In genomic region chr9:38338359-38339014, GRCh38 we compare ENCODE assay signal across 17 cellular contexts. TPM values are rescaled to one million over a fixed set of nuclear protein-coding genes. Genes with fewer than 3 reads are reported as not detected.
DNase-seq lines count a peak whose midpoint lies in the region; ATAC-seq and TF ChIP-seq lines count a peak whose summit lies in the region.
"Had no signal": no experiment of that assay in that cellular context is flagged by ENCODE, and none has a peak within 500 bp of the region (broad histone marks: within the 10 kb centered on the region; RNA-seq: fewer than 3 reads in every experiment).

No MANE protein-coding gene starts in this region.

- H2AK5ac ChIP-seq in mesenchymal stem cell (ENCODE audit: low read length, severe bottlenecking) = peak overlapping the region; percentile 74

- H3K27me3 Mint-ChIP-seq in activated CD8-positive, alpha-beta memory T cell treated with anti-CD3 and anti-CD28 coated beads, Interleukin-2, amount 10 ng/mL, durations not matched to agents 7 days and 5 days = peaks cover 25% of the 10 kb centered on the region

- CTCF ChIA-PET in activated CD8-positive, alpha-beta memory T cell treated with anti-CD3 and anti-CD28 coated beads, Interleukin-2, amount 10 ng/mL, durations not matched to agents 7 days and 5 days (lab: Charles Lee) = no interaction called here

- H2BK12ac ChIP-seq in mesenchymal stem cell (ENCODE audit: low read length in 2 of 2) = no peak overlapping the region

- no peak overlapping the region for H3K23ac ChIP-seq in mesenchymal stem cell (ENCODE audit: low read length in 2 of 2)

- H3K14ac ChIP-seq in mesenchymal stem cell (ENCODE audit: low read length in 2 of 2) = no peak overlapping the region

- H3K36me3 ChIP-seq in mesenchymal stem cell (ENCODE audit: control insufficient read depth in 1 of 2, insufficient read depth in 2 of 2, low read depth in 1 of 2, low read length in 2 of 2) (no peaks in the 10 kb centered on the region), right atrium auricular region (no peaks in the 10 kb centered on the region)
- H3K36me3 ChIP-seq: MG63 had no signal

- peaks cover 18% of the 10 kb centered on the region for H3K4me1 Mint-ChIP-seq in activated CD8-positive, alpha-beta memory T cell treated with anti-CD3 and anti-CD28 coated beads, Interleukin-2, amount 10 ng/mL, durations not matched to agents 7 days and 5 days
- H3K4me1 Mint-ChIP-seq: CD4-positive, alpha-beta memory T cell had no signal

- WGBS in mesenchymal stem cell = 89% methylated on average over 4 of the region's 4 CpGs

- H4K91ac ChIP-seq in mesenchymal stem cell (ENCODE audit: low read length) = no peak overlapping the region

- TF ChIP-seq CTCF in right atrium auricular region (IDR thresholded peaks at IDR 0.05) = no peak

- no peak overlapping the region for H3K4ac ChIP-seq in mesenchymal stem cell (ENCODE audit: low read depth in 1 of 2, low read length in 2 of 2)

- H3K9ac ChIP-seq in mesenchymal stem cell (ENCODE audit: low read length) = no peak overlapping the region

- no peak overlapping the region for H2BK5ac ChIP-seq in mesenchymal stem cell (ENCODE audit: low read depth, low read length, poor library complexity, severe bottlenecking)

- no peak overlapping the region for H3K18ac ChIP-seq in mesenchymal stem cell (ENCODE audit: low read depth in 1 of 2, low read length in 2 of 2)

- no peaks in the 10 kb centered on the region for H3K36me3 Mint-ChIP-seq in activated CD8-positive, alpha-beta memory T cell treated with anti-CD3 and anti-CD28 coated beads, Interleukin-2, amount 10 ng/mL, durations not matched to agents 7 days and 5 days
- H3K36me3 Mint-ChIP-seq: CD4-positive, alpha-beta memory T cell had no signal

- H2BK120ac ChIP-seq in mesenchymal stem cell (ENCODE audit: low read depth, low read length) = no peak overlapping the region

- peak overlapping the region; percentile 11 for H3K27ac ChIP-seq in mesenchymal stem cell (ENCODE audit: low read length, poor library complexity, severe bottlenecking)
- H3K27ac ChIP-seq in right atrium auricular region = no peak overlapping the region
- H3K27ac ChIP-seq in substantia nigra (ENCODE audit: low read depth, low read length, poor library complexity, severe bottlenecking) = no peak overlapping the region

- ATAC-seq in activated CD8-positive, alpha-beta memory T cell treated with anti-CD3 and anti-CD28 coated beads, Interleukin-2, amount 10 ng/mL, durations not matched to agents 7 days and 5 days = no peak
- ATAC-seq: PC-3 had no signal

- H3K79me1 ChIP-seq in mesenchymal stem cell (replicated peaks; ENCODE audit: low read length, poor library complexity, severe bottlenecking) = no peaks in the 10 kb centered on the region

- H3K4me1 ChIP-seq in mesenchymal stem cell (ENCODE audit: control insufficient read depth, insufficient read depth, low read depth, low read length) (peaks cover 16% of the 10 kb centered on the region), right atrium auricular region (peaks cover 0 to 8% of the 10 kb centered on the region in 2 donors)

- no peak overlapping the region for H2BK15ac ChIP-seq in mesenchymal stem cell (ENCODE audit: low read depth, poor library complexity, severe bottlenecking)

- H3K27me3 ChIP-seq in mesenchymal stem cell (ENCODE audit: control insufficient read depth in 1 of 2, insufficient read depth in 1 of 2, low read length in 2 of 2) = peaks cover 0 to 41% of the 10 kb centered on the region in 2 experiments
- H3K27me3 ChIP-seq in right atrium auricular region = no peaks in the 10 kb centered on the region

- H3K4me3 Mint-ChIP-seq in activated CD8-positive, alpha-beta memory T cell treated with anti-CD3 and anti-CD28 coated beads, Interleukin-2, amount 10 ng/mL, durations not matched to agents 7 days and 5 days = no peak overlapping the region
- H3K4me3 Mint-ChIP-seq: CD4-positive, alpha-beta memory T cell; H9 had no signal

- DNase-seq in activated CD8-positive, alpha-beta memory T cell treated with anti-CD3 and anti-CD28 coated beads, Interleukin-2, amount 10 ng/mL, durations not matched to agents 7 days and 5 days = peak; percentile 5
- no peak for DNase-seq in activated CD8-positive, alpha-beta memory T cell treated with anti-CD3 and anti-CD28 coated beads, Interleukin-2, amount 50 U/mL, for 48 hours
- DNase-seq in astrocyte of the hippocampus (ENCODE audit: low read depth, low spot score) (peak; percentile 48), mesenchymal stem cell (no peak), ureter (ENCODE audit: low spot score) (peak; percentile 5), medulla oblongata (ENCODE audit: extremely low spot score) (no peak), right atrium auricular region (ENCODE audit: low spot score) (no peak), substantia nigra (lab: John Stamatoyannopoulos, UW) (no peak)
- DNase-seq: CD4-positive, alpha-beta memory T cell; DMS79; H9; Karpas-422; NCI-H1092 treated with DMSO at 0.1 percent for 48 hours; NCI-H187; NCI-H345 had no signal

- no peak overlapping the region for H3K27ac Mint-ChIP-seq in activated CD8-positive, alpha-beta memory T cell treated with anti-CD3 and anti-CD28 coated beads, Interleukin-2, amount 10 ng/mL, durations not matched to agents 7 days and 5 days
- H3K27ac Mint-ChIP-seq: CD4-positive, alpha-beta memory T cell; H9 had no signal

- no peak overlapping the region for H3K4me3 ChIP-seq in mesenchymal stem cell (ENCODE audit: insufficient read depth in 1 of 2, low read depth in 1 of 2, low read length in 2 of 2)
- H3K4me3 ChIP-seq in right atrium auricular region = no peak overlapping the region
- H3K4me3 ChIP-seq: MG63 had no signal

- H3K9me3 ChIP-seq in mesenchymal stem cell (ENCODE audit: control insufficient read depth, low read length) (peaks cover 4% of the 10 kb centered on the region), right atrium auricular region (no peaks in the 10 kb centered on the region)
- H3K9me3 ChIP-seq: MG63 had no signal

- no peaks in the 10 kb centered on the region for H3K9me3 Mint-ChIP-seq in activated CD8-positive, alpha-beta memory T cell treated with anti-CD3 and anti-CD28 coated beads, Interleukin-2, amount 10 ng/mL, durations not matched to agents 7 days and 5 days (ENCODE audit: low read depth)
- H3K9me3 Mint-ChIP-seq: H9 had no signal

- no peak overlapping the region for H3K4me2 ChIP-seq in mesenchymal stem cell (ENCODE audit: low read length, poor library complexity, severe bottlenecking)

- H4K8ac ChIP-seq in mesenchymal stem cell (ENCODE audit: low read length) = no peak overlapping the region

- no peak overlapping the region for H2AFZ ChIP-seq in mesenchymal stem cell (ENCODE audit: low read depth, low read length)

RNA-seq across cellular contexts. Expression of gene ALDH1B1, which starts 54.0 kb away (rescaled TPM):
- total RNA-seq in activated CD8-positive, alpha-beta memory T cell treated with anti-CD3 and anti-CD28 coated beads, Interleukin-2, amount 10 ng/mL, durations not matched to agents 7 days and 5 days = 10 to 100 TPM; 13.5 to 16.7 TPM
- 10.5 TPM for polyA plus RNA-seq in mesenchymal stem cell (2013, experiment 1 of 2)
- 9.8 TPM for polyA plus RNA-seq in mesenchymal stem cell (2013, experiment 2 of 2)
- total RNA-seq in ureter (36.8 TPM), right atrium auricular region (10 to 100 TPM; 13.7 to 32.0 TPM)

Comparison
In these comparisons a context has a peak if more than half of its experiments do, and no peak if none do; other contexts are left out.
1. DNase-seq: peak in activated CD8-positive, alpha-beta memory T cell treated with anti-CD3 and anti-CD28 coated beads, Interleukin-2, amount 10 ng/mL, durations not matched to agents 7 days and 5 days (single experiment), astrocyte of the hippocampus (single experiment) and ureter (single experiment); none in activated CD8-positive, alpha-beta memory T cell treated with anti-CD3 and anti-CD28 coated beads, Interleukin-2, amount 50 U/mL, for 48 hours (single experiment), mesenchymal stem cell (single experiment), medulla oblongata (single experiment), right atrium auricular region (single experiment) and substantia nigra (0 of 49).